Comparison of ENCODE assay signal across 30 cellular contexts in genomic region chr11:109027851-109028250, GRCh38.
"Had no signal": no experiment of that assay in that cellular context is flagged by ENCODE, and none has a peak within 500 bp of the region (broad histone marks: within the 10 kb centered on the region; RNA-seq: fewer than 3 reads in every experiment).

No MANE protein-coding gene starts in this region.

- H3K27me3 Mint-ChIP-seq: activated B cell treated with CpG ODN at 0.5 μM for 24 hours; activated CD8-positive, alpha-beta memory T cell treated with anti-CD3 and anti-CD28 coated beads, Interleukin-2, amount 10 ng/mL, durations not matched to agents 7 days and 5 days; progenitor cell of endocrine pancreas; stimulated activated naive B cell treated with anti-CD40 and anti-IgM and Interleukin-4, amounts not matched to agents 10 μg/mL and 1 μg/mL and 100 μg/mL, for 72 hours had no signal

- H3K4me3 Mint-ChIP-seq: activated B cell treated with CpG ODN at 0.5 μM for 24 hours; activated CD8-positive, alpha-beta memory T cell treated with anti-CD3 and anti-CD28 coated beads, Interleukin-2, amount 10 ng/mL, durations not matched to agents 7 days and 5 days; activated CD8-positive, alpha-beta T cell treated with anti-CD3 and anti-CD28 coated beads, Interleukin-2, amount 10 ng/mL, durations not matched to agents 7 days and 5 days; activated T-cell treated with anti-CD3 and anti-CD28 coated beads, Interleukin-2, amount 50 U/mL, for 72 hours; effector memory CD8-positive, alpha-beta T cell; mesothelial cell of epicardium; naive B cell; stimulated activated naive B cell treated with anti-CD40 and anti-IgM and Interleukin-4, amounts not matched to agents 10 μg/mL and 1 μg/mL and 100 μg/mL, for 72 hours; T-helper 17 cell had no signal

- H3K27ac ChIP-seq: body of pancreas, foreskin keratinocyte, heart right ventricle, ovary, stomach, thyroid gland, upper lobe of left lung, vagina had no signal

- H3K27me3 ChIP-seq: body of pancreas, foreskin keratinocyte, heart right ventricle, ovary, stomach, thyroid gland, upper lobe of left lung, vagina had no signal

- H3K9me3 ChIP-seq: body of pancreas, ovary, thyroid gland, vagina had no signal

- H3K4me3 ChIP-seq: body of pancreas, heart right ventricle, ovary, smooth muscle cell, stomach, thyroid gland, upper lobe of left lung, vagina had no signal

- H3K4me2 ChIP-seq: smooth muscle cell had no signal

- DNase-seq: activated B cell treated with CpG ODN at 0.5 μM for 24 hours; activated CD8-positive, alpha-beta memory T cell treated with anti-CD3 and anti-CD28 coated beads, Interleukin-2, amount 10 ng/mL, durations not matched to agents 7 days and 5 days; activated CD8-positive, alpha-beta T cell treated with anti-CD3 and anti-CD28 coated beads, Interleukin-2, amount 10 ng/mL, durations not matched to agents 7 days and 5 days; activated naive CD4-positive, alpha-beta T cell; activated T-cell treated with anti-CD3 and anti-CD28 coated beads, Interleukin-2, amount 50 U/mL, for 72 hours; body of pancreas; cortex of kidney; effector memory CD8-positive, alpha-beta T cell; foreskin keratinocyte; heart right ventricle; left ventricle myocardium superior; mammary epithelial cell; naive B cell; ovary; retina; stimulated activated CD4-positive, alpha-beta T cell treated with anti-CD3 and anti-CD28 coated beads, Interleukin-15, amount 100 ng/mL, for 24 hours; stimulated activated CD4-positive, alpha-beta T cell treated with anti-CD3 and anti-CD28 coated beads, Interleukin-2, amount 100 ng/mL, for 24 hours; stimulated activated naive B cell treated with anti-CD40 and anti-IgM and Interleukin-4, amounts not matched to agents 10 μg/mL and 1 μg/mL and 100 μg/mL, for 72 hours; stomach; T-helper 17 cell; thyroid gland; upper lobe of left lung had no signal

- FAIRE-seq: endothelial cell of umbilical vein had no signal

- H3K9me3 Mint-ChIP-seq: activated naive CD4-positive, alpha-beta T cell treated with anti-CD3 and anti-CD28 coated beads, Interleukin-2, amount 50 U/mL, for 72 hours; effector memory CD8-positive, alpha-beta T cell had no signal

- H3K4me1 Mint-ChIP-seq: activated B cell treated with CpG ODN at 0.5 μM for 24 hours; activated CD8-positive, alpha-beta memory T cell treated with anti-CD3 and anti-CD28 coated beads, Interleukin-2, amount 10 ng/mL, durations not matched to agents 7 days and 5 days; mesothelial cell of epicardium; naive B cell; stimulated activated naive B cell treated with anti-CD40 and anti-IgM and Interleukin-4, amounts not matched to agents 10 μg/mL and 1 μg/mL and 100 μg/mL, for 72 hours; T-helper 17 cell had no signal

- H3K4me1 ChIP-seq: body of pancreas, foreskin keratinocyte, heart right ventricle, stomach, thyroid gland, upper lobe of left lung, vagina had no signal

- H3K36me3 ChIP-seq: heart right ventricle, ovary, stomach, thyroid gland, upper lobe of left lung, vagina had no signal

- H3K36me3 Mint-ChIP-seq: activated CD8-positive, alpha-beta memory T cell treated with anti-CD3 and anti-CD28 coated beads, Interleukin-2, amount 10 ng/mL, durations not matched to agents 7 days and 5 days; activated naive CD4-positive, alpha-beta T cell treated with anti-CD3 and anti-CD28 coated beads, Interleukin-2, amount 50 U/mL, for 72 hours; mesothelial cell of epicardium; naive B cell; stimulated activated naive B cell treated with anti-CD40 and anti-IgM and Interleukin-4, amounts not matched to agents 10 μg/mL and 1 μg/mL and 100 μg/mL, for 72 hours had no signal

- ATAC-seq: activated CD8-positive, alpha-beta memory T cell treated with anti-CD3 and anti-CD28 coated beads, Interleukin-2, amount 10 ng/mL, durations not matched to agents 7 days and 5 days; activated CD8-positive, alpha-beta T cell treated with anti-CD3 and anti-CD28 coated beads, Interleukin-2, amount 10 ng/mL, durations not matched to agents 7 days and 5 days; activated naive CD4-positive, alpha-beta T cell treated with anti-CD3 and anti-CD28 coated beads, Interleukin-2, amount 50 U/mL, for 72 hours; activated T-cell treated with anti-CD3 and anti-CD28 coated beads, Interleukin-2, amount 50 U/mL, for 72 hours; body of pancreas; effector memory CD8-positive, alpha-beta T cell; esophagus mucosa; foreskin keratinocyte; heart right ventricle; left ventricle myocardium superior; sciatic nerve; stimulated activated naive B cell treated with anti-CD40 and anti-IgM and Interleukin-4, amounts not matched to agents 10 μg/mL and 1 μg/mL and 100 μg/mL, for 72 hours; T-helper 17 cell had no signal

- H3K27ac Mint-ChIP-seq: activated B cell treated with CpG ODN at 0.5 μM for 24 hours; activated CD8-positive, alpha-beta memory T cell treated with anti-CD3 and anti-CD28 coated beads, Interleukin-2, amount 10 ng/mL, durations not matched to agents 7 days and 5 days; activated CD8-positive, alpha-beta T cell treated with anti-CD3 and anti-CD28 coated beads, Interleukin-2, amount 10 ng/mL, durations not matched to agents 7 days and 5 days; activated naive CD4-positive, alpha-beta T cell treated with anti-CD3 and anti-CD28 coated beads, Interleukin-2, amount 50 U/mL, for 72 hours; activated T-cell treated with anti-CD3 and anti-CD28 coated beads, Interleukin-2, amount 50 U/mL, for 72 hours; effector memory CD8-positive, alpha-beta T cell; mesothelial cell of epicardium; naive B cell; progenitor cell of endocrine pancreas; stimulated activated naive B cell treated with anti-CD40 and anti-IgM and Interleukin-4, amounts not matched to agents 10 μg/mL and 1 μg/mL and 100 μg/mL, for 72 hours; T-helper 17 cell had no signal
